ENCODE assay signal across 8 cellular contexts in genomic region chr19:58519087-58519354, GRCh38. TPM values are rescaled to one million over a fixed set of nuclear protein-coding genes. Genes with fewer than 3 reads are reported as not detected.
DNase-seq lines count a peak whose midpoint lies in the region; ATAC-seq and TF ChIP-seq lines count a peak whose summit lies in the region.

No MANE protein-coding gene starts in this region.

- CTCF ChIA-PET in A673 (lab: Charles Lee): interaction anchor here (1.1 to 2.1 kb wide), 3 partner anchors 19 to 43 kb away, joined by 3 to 9 read pairs (median 3); partner anchors contain the start of genes TRIM28 and ZNF446

- H3K9me3 ChIP-seq in A673 (ENCODE audit: low read depth, low read length, poor library complexity, severe bottlenecking) (no peaks in the 10 kb centered on the region), Karpas-422 (ENCODE audit: low read length) (no peaks in the 10 kb centered on the region), neutrophil (no peaks in the 10 kb centered on the region)

- no TSS peak for BruUV-seq in A673 (replicated peaks; lab: Mats Ljungman, UMichigan)

- intact Hi-C loops in A673 (cut with micrococcal nuclease; ENCODE audit: unreplicated experiment): no loop called here

- TF ChIP-seq CTCF in A673 (conservative IDR thresholded peaks at IDR 0.05; ENCODE audit: low read depth, low read length): no peak; the same call in 1 of the 2 replicates
- peak; percentile 56 for TF ChIP-seq CTCF in GM13977 (IDR thresholded peaks at IDR 0.05; ENCODE audit: extremely low read depth, insufficient read depth, missing control alignments)
- no peak for TF ChIP-seq CTCF in neutrophil (IDR thresholded peaks at IDR 0.05)

- H3K4me1 ChIP-seq in A673 (ENCODE audit: insufficient read depth, low read length, poor library complexity, severe bottlenecking) (peaks cover 24% of the 10 kb centered on the region), Karpas-422 (ENCODE audit: low read length) (peaks cover 29% of the 10 kb centered on the region), neutrophil (ENCODE audit: control insufficient read depth in 1 of 2, insufficient read depth in 1 of 2, low read depth in 1 of 2, low read length in 1 of 2) (peaks cover 30 to 40% of the 10 kb centered on the region in 2 experiments)

- peak overlapping the region; percentile 93 for H3K4me2 ChIP-seq in Karpas-422 (ENCODE audit: low read depth, low read length, poor library complexity, severe bottlenecking)

- H3K36me3 Mint-ChIP-seq in activated naive CD8-positive, alpha-beta T cell: no peaks in the 10 kb centered on the region

- peaks cover 49% of the 10 kb centered on the region for H3K4me1 Mint-ChIP-seq in activated naive CD8-positive, alpha-beta T cell (ENCODE audit: low read depth)

- peaks cover 21% of the 10 kb centered on the region for H3K79me2 ChIP-seq in Karpas-422 (ENCODE audit: low read length)

- POLR2A ChIA-PET in A673 (lab: Charles Lee; ENCODE audit: low non-redundant PET): interaction anchor here (0.6 kb wide), 1 partner anchor 79 kb away, joined by 3 read pairs; the partner anchor contains the start of gene ZNF132

- no peaks in the 10 kb centered on the region for H3K9me3 Mint-ChIP-seq in activated naive CD8-positive, alpha-beta T cell (ENCODE audit: low read depth)

- H3K27ac Mint-ChIP-seq in activated naive CD8-positive, alpha-beta T cell: peak overlapping the region; percentile 97

- peaks cover 11% of the 10 kb centered on the region for H3K36me3 ChIP-seq in A673 (ENCODE audit: insufficient read depth, low read length, poor library complexity, severe bottlenecking)
- H3K36me3 ChIP-seq in Karpas-422 (ENCODE audit: insufficient read depth, low read length): no peaks in the 10 kb centered on the region
- peaks cover 20% of the 10 kb centered on the region for H3K36me3 ChIP-seq in neutrophil

- H4K20me1 ChIP-seq in Karpas-422 (ENCODE audit: insufficient read depth, low read depth, low read length): no peaks in the 10 kb centered on the region

- H2AFZ ChIP-seq in Karpas-422 (ENCODE audit: low read length): peak overlapping the region; percentile 50; the same call in 1 of the 2 replicates

- no peaks in the 10 kb centered on the region for H3K9me2 ChIP-seq in Karpas-422 (replicated peaks; ENCODE audit: insufficient read depth, low read length)

- H3K27ac ChIP-seq in A673 (ENCODE audit: low read depth, low read length, poor library complexity, severe bottlenecking): peak overlapping the region; percentile 97
- H3K27ac ChIP-seq in Karpas-422 (ENCODE audit: low read length): peak overlapping the region; percentile 79
- H3K27ac ChIP-seq in neutrophil: peak overlapping the region; percentile 86

- no peaks in the 10 kb centered on the region for H3K27me3 Mint-ChIP-seq in activated naive CD8-positive, alpha-beta T cell

- in situ Hi-C loops in GM13977 (cut with MboI; ENCODE audit: low pct_unique_long_range_greater_than_20kb, low sequenced_read_pairs, unreplicated experiment): no loop called here

- DNase-seq in A673 (ENCODE audit: low spot score): peak; percentile 91
- peak; percentile 67 for DNase-seq in GM13977 (ENCODE audit: low spot score)
- DNase-seq in Karpas-422: peak; percentile 74
- DNase-seq in RPMI8226: peak; percentile 83
- DNase-seq in germinal center (ENCODE audit: low spot score): peak; percentile 51

- H3K9ac ChIP-seq in Karpas-422 (ENCODE audit: low read length): peak overlapping the region; percentile 86

- no peak for ATAC-seq in HG03135 (IDR thresholded peaks at IDR 0.05; ENCODE audit: unreplicated experiment)

- H3K27me3 ChIP-seq in A673 (replicated peaks; ENCODE audit: insufficient read depth, low read depth, low read length, poor library complexity): no peaks in the 10 kb centered on the region
- no peaks in the 10 kb centered on the region for H3K27me3 ChIP-seq in Karpas-422 (ENCODE audit: low read length)
- no peaks in the 10 kb centered on the region for H3K27me3 ChIP-seq in neutrophil

- peak overlapping the region; percentile 86 for H3K4me3 ChIP-seq in A673 (ENCODE audit: low read depth, low read length, poor library complexity, severe bottlenecking)
- H3K4me3 ChIP-seq in Karpas-422 (ENCODE audit: low read length): peak overlapping the region; percentile 81
- H3K4me3 ChIP-seq in neutrophil (ENCODE audit: low read depth in 1 of 2, low read length in 1 of 2): peak overlapping the region; percentile 65 to 74

- H3K4me3 Mint-ChIP-seq in activated naive CD8-positive, alpha-beta T cell: peak overlapping the region; percentile 97

RNA-seq across cellular contexts. Expression of gene ZBTB45, which starts 0.6 kb away (rescaled TPM):
- total RNA-seq in A673 (2021): 24.3 and 25.0 TPM in 2 replicates
- total RNA-seq in Karpas-422 (2014; rRNA removed; shearing (Covaris generic); ENCODE audit: low replicate concordance): 2.0 and 4.7 TPM in 2 replicates

RNA-seq across cellular contexts. Expression of gene SLC27A5, which starts 7.2 kb away (rescaled TPM):
- total RNA-seq in A673 (2021): 24.1 and 24.9 TPM in 2 replicates
- 1.2 and 10.0 TPM in 2 replicates for total RNA-seq in Karpas-422 (2014; rRNA removed; shearing (Covaris generic); ENCODE audit: low replicate concordance)

RNA-seq across cellular contexts. Expression of gene TRIM28, which starts 24.8 kb away (rescaled TPM):
- total RNA-seq in A673 (2021): 985 and 1,038 TPM in 2 replicates
- 142 and 257 TPM in 2 replicates for total RNA-seq in Karpas-422 (2014; rRNA removed; shearing (Covaris generic); ENCODE audit: low replicate concordance)

RNA-seq across cellular contexts. Expression of gene CHMP2A, which starts 35.9 kb away (rescaled TPM):
- 57.6 and 69.8 TPM in 2 replicates for total RNA-seq in A673 (2021)
- total RNA-seq in Karpas-422 (2014; rRNA removed; shearing (Covaris generic); ENCODE audit: low replicate concordance): 54.2 and 85.9 TPM in 2 replicates

RNA-seq across cellular contexts. Expression of gene UBE2M, which starts 39.4 kb away (rescaled TPM):
- total RNA-seq in A673 (2021): 182 and 185 TPM in 2 replicates
- total RNA-seq in Karpas-422 (2014; rRNA removed; shearing (Covaris generic); ENCODE audit: low replicate concordance): 33.4 and 90.6 TPM in 2 replicates
